Comparison of ENCODE assay signal across 8 cellular contexts in genomic region chr16:68417711-68418301, GRCh38. TPM values are rescaled to one million over a fixed set of nuclear protein-coding genes. Genes with fewer than 3 reads are reported as not detected.
A peak's percentile ranks its signal among the peaks of the same experiment; 100 is the strongest.
DNase-seq lines count a peak whose midpoint lies in the region; ATAC-seq, FAIRE-seq and TF ChIP-seq lines count a peak whose summit lies in the region.

No MANE protein-coding gene starts in this region.

- CTCF ChIA-PET in SK-N-SH (lab: Yijun Ruan, JAX) = interaction anchor here (0.6 to 1.6 kb wide), 5 partner anchors 11 to 599 kb away, joined by 3 to 9 read pairs (median 3); no protein-coding TSS in a partner anchor

- TF ChIP-seq RAD21 in SK-N-SH (IDR thresholded peaks at IDR 0.05; ENCODE audit: low read length) = no peak

- H3K4me1 ChIP-seq in pancreas = peaks cover 30 to 42% (median 39%) of the 10 kb centered on the region in 3 donors
- peaks cover 0 to 3% of the 10 kb centered on the region in 2 experiments; a peak in 2 of 4 replicates for H3K4me1 ChIP-seq in SK-N-SH (ENCODE audit: control insufficient read depth in 1 of 2, insufficient read depth in 2 of 2, low read depth in 1 of 2, low read length in 1 of 2)

- H3K4me3 ChIP-seq in pancreas (no peak overlapping the region), SK-N-SH (ENCODE audit: low read depth in 2 of 2, low read length in 1 of 2) (no peak overlapping the region)

- TF ChIP-seq EP300 in SK-N-SH (IDR thresholded peaks at IDR 0.05; ENCODE audit: borderline replicate concordance in 1 of 2, low read depth in 1 of 2, low read length in 1 of 2) = no peak

- H3F3A ChIP-seq in SK-N-SH (replicated peaks; ENCODE audit: insufficient read depth) = no peaks in the 10 kb centered on the region

- no peaks in the 10 kb centered on the region for H3K9me3 ChIP-seq in pancreas
- no peaks in the 10 kb centered on the region for H3K9me3 ChIP-seq in SK-N-SH

- H3K9ac ChIP-seq in SK-N-SH = no peak overlapping the region

- DNase-seq in NCI-H446 treated with DMSO at 0.1 percent for 48 hours (lab: John Stamatoyannopoulos, UW) = peak; percentile 1
- DNase-seq in NCI-H446 (lab: John Stamatoyannopoulos, UW) = no peak
- DNase-seq in SHP77 treated with DMSO at 0.1 percent for 48 hours (lab: John Stamatoyannopoulos, UW) = peak; percentile 48
- peak; percentile 75 for DNase-seq in activated naive CD4-positive, alpha-beta T cell treated with anti-CD3 and anti-CD28 coated beads, Interleukin-2, amount 50 U/mL, for 16 hours
- DNase-seq in pancreas = peak; percentile 70 to 80 (median 77)
- DNase-seq in cortex of kidney (lab: John Stamatoyannopoulos, UW) = no peak
- DNase-seq in SK-N-SH = no peak

- intact Hi-C loops in pancreas (cut with DNase I) = no loop called here

- H3K27me3 ChIP-seq in pancreas = no peaks in the 10 kb centered on the region
- H3K27me3 ChIP-seq in SK-N-SH (ENCODE audit: insufficient read depth) = peaks cover 36% of the 10 kb centered on the region; the same call in 1 of the 2 replicates

- 10 to 12% methylated on average over 11 of the region's 11 CpGs for WGBS in pancreas, 2 donors
- WGBS in SK-N-SH (ENCODE audit: low lambda C conversion rate) = 60% methylated on average over 11 of the region's 11 CpGs

- no peaks in the 10 kb centered on the region for H3K36me3 ChIP-seq in pancreas
- H3K36me3 ChIP-seq in SK-N-SH (replicated peaks in 1 of 2; ENCODE audit: control insufficient read depth in 1 of 2, insufficient read depth in 2 of 2, low read length in 1 of 2) = no peaks in the 10 kb centered on the region

- POLR2A ChIA-PET in SK-N-SH (lab: Yijun Ruan, JAX) = no interaction called here

- no peak overlapping the region for H2AFZ ChIP-seq in SK-N-SH (ENCODE audit: low read depth)

- no peaks in the 10 kb centered on the region for H3K79me2 ChIP-seq in SK-N-SH (ENCODE audit: insufficient read depth)

- no peak for FAIRE-seq in pancreas (lab: Jason Lieb, UNC)

- H3K4me2 ChIP-seq in SK-N-SH = no peak overlapping the region

- H4K20me1 ChIP-seq in SK-N-SH (ENCODE audit: insufficient read depth) = no peaks in the 10 kb centered on the region

- H3K9me2 ChIP-seq in SK-N-SH = no peaks in the 10 kb centered on the region

- TF ChIP-seq CTCF in pancreas (IDR thresholded peaks at IDR 0.05) (no peak), SK-N-SH (IDR thresholded peaks at IDR 0.05) (no peak)

- ATAC-seq in HG03439 (IDR thresholded peaks at IDR 0.05; ENCODE audit: unreplicated experiment) (peak; percentile 75), pancreas (peak; percentile 32 to 67 (median 56))

- H3K27ac ChIP-seq in pancreas = peak overlapping the region; percentile 79 to 98 (median 90)
- H3K27ac ChIP-seq in SK-N-SH (ENCODE audit: low read depth in 2 of 2, low read length in 1 of 2) = no peak overlapping the region

TF ChIP-seq in SK-N-SH, 30 proteins besides CTCF, POLR2A, EP300 and RAD21:
- no peak for TF ChIP-seq TAF1 (IDR thresholded peaks at IDR 0.05; ENCODE audit: borderline replicate concordance, low read depth, low read length)
- no peak for TF ChIP-seq NFIC (IDR thresholded peaks at IDR 0.05; ENCODE audit: borderline replicate concordance)
- TF ChIP-seq RFX5 (IDR thresholded peaks at IDR 0.05; ENCODE audit: low read length) = no peak
- TF ChIP-seq TEAD4 (IDR thresholded peaks at IDR 0.05; ENCODE audit: borderline replicate concordance, insufficient read depth) = no peak
- no peak for TF ChIP-seq FOSL2 (IDR thresholded peaks at IDR 0.05; ENCODE audit: borderline replicate concordance, low read depth)
- no peak for TF ChIP-seq RCOR1 (IDR thresholded peaks at IDR 0.05; ENCODE audit: low read length)
- TF ChIP-seq MXI1 (IDR thresholded peaks at IDR 0.05; ENCODE audit: low read depth, low read length) = no peak
- no peak for TF ChIP-seq MAX (IDR thresholded peaks at IDR 0.05; ENCODE audit: low read depth)
- no peak for TF ChIP-seq SMC3 (IDR thresholded peaks at IDR 0.05; ENCODE audit: low read depth, low read length)
- TF ChIP-seq CHD2 (IDR thresholded peaks at IDR 0.05; ENCODE audit: low read length, partially characterized antibody) = no peak

RNA-seq across cellular contexts. Expression of gene SMPD3, which starts 30.5 kb away (rescaled TPM):
- total RNA-seq in pancreas = 1 to 10 TPM in 5 of 6 donors, under 1 TPM in 1; 0.83 to 5.5 (median 1.9) TPM
- polyA plus RNA-seq in pancreas (1 to 10 TPM; 2.8 to 3.3 TPM), SK-N-SH (2012; rRNA removed) (0.19 and 0.38 TPM in 2 replicates)
- 0.19 and 0.42 TPM in 2 replicates for polyA plus RNA-seq in SK-N-SH (2012; cell fraction: cytosol; rRNA removed)
- polyA plus RNA-seq in SK-N-SH (2012; cell fraction: nucleus; rRNA removed) = 0.26 and 0.39 TPM in 2 replicates

Comparison
In these comparisons a context has a peak if more than half of its experiments do, and no peak if none do; other contexts are left out.
1. DNase-seq: peak in NCI-H446 treated with DMSO at 0.1 percent for 48 hours (single experiment), SHP77 treated with DMSO at 0.1 percent for 48 hours (single experiment), activated naive CD4-positive, alpha-beta T cell treated with anti-CD3 and anti-CD28 coated beads, Interleukin-2, amount 50 U/mL, for 16 hours (single experiment) and pancreas (6 of 6); none in NCI-H446 (0 of 2), cortex of kidney (single experiment) and SK-N-SH (single experiment).
2. H3K27ac ChIP-seq: peak in pancreas (4 of 4); none in SK-N-SH (0 of 2).